Comparison of ENCODE assay signal across 2 cellular contexts in the genomic region with DNA sequence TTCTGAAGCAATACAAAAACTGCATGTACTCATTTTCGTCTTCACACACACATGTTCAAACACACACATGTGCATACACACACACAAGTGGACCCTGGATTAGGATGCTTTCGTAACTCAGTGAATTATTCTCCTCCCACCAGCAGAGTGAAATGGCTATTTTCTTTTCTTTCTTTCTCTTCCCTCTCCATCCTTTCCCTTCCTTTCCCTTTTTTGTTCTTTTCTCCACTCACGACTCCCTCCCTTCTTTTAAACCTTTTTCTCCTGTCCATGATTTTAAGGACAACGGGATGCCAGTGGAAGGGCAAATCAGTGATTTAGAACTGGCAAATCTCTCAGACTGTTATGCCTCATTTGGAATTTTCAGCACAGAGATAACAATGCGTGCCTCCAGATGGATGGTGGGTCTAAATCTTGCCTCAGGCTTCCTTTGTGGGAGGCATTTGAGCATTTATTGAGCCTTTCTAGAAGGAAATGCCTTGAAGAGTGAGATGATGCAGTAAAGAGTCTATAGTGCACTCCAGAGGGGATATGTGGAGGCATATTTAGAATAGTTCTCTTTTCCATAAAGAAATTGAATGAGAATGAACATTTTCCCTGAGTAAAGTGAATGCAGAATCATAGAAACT.
TF ChIP-seq lines count a peak whose summit lies in the region.

No MANE protein-coding gene starts in this region.

TF ChIP-seq in IMR-90, 13 proteins besides CTCF, POLR2A, EP300 and RAD21:
- TF ChIP-seq, protein P1, sequence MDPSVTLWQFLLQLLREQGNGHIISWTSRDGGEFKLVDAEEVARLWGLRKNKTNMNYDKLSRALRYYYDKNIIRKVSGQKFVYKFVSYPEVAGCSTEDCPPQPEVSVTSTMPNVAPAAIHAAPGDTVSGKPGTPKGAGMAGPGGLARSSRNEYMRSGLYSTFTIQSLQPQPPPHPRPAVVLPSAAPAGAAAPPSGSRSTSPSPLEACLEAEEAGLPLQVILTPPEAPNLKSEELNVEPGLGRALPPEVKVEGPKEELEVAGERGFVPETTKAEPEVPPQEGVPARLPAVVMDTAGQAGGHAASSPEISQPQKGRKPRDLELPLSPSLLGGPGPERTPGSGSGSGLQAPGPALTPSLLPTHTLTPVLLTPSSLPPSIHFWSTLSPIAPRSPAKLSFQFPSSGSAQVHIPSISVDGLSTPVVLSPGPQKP (IDR thresholded peaks at IDR 0.05; ENCODE audit: borderline replicate concordance, low read depth, low read length), result no peak
- no peak for TF ChIP-seq FOS (IDR thresholded peaks at IDR 0.05; ENCODE audit: low read depth, low read length)
- no peak for TF ChIP-seq RCOR1 (IDR thresholded peaks at IDR 0.05; ENCODE audit: insufficient replicate concordance, low read length)
- no peak for TF ChIP-seq NFE2L2 (IDR thresholded peaks at IDR 0.05; ENCODE audit: low read depth, low read length)
- TF ChIP-seq MXI1 (IDR thresholded peaks at IDR 0.05; ENCODE audit: borderline replicate concordance, low read depth, low read length), result no peak
- TF ChIP-seq RFX5 (IDR thresholded peaks at IDR 0.05; ENCODE audit: low read depth, low read length), result no peak
- no peak for TF ChIP-seq CEBPB (IDR thresholded peaks at IDR 0.05; ENCODE audit: low read depth, low read length)
- TF ChIP-seq SMC3 (IDR thresholded peaks at IDR 0.05; ENCODE audit: low read depth, low read length), result no peak
- TF ChIP-seq, protein P2, sequence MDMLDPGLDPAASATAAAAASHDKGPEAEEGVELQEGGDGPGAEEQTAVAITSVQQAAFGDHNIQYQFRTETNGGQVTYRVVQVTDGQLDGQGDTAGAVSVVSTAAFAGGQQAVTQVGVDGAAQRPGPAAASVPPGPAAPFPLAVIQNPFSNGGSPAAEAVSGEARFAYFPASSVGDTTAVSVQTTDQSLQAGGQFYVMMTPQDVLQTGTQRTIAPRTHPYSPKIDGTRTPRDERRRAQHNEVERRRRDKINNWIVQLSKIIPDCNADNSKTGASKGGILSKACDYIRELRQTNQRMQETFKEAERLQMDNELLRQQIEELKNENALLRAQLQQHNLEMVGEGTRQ (IDR thresholded peaks at IDR 0.05; ENCODE audit: low read depth, low read length), result no peak
- TF ChIP-seq MAZ (IDR thresholded peaks at IDR 0.05; ENCODE audit: borderline replicate concordance, low read depth, low read length), result no peak
- no peak for TF ChIP-seq BHLHE40 (IDR thresholded peaks at IDR 0.05; ENCODE audit: low read depth, low read length)
- no peak for TF ChIP-seq CHD1 (IDR thresholded peaks at IDR 0.05; ENCODE audit: low read depth, low read length)
- TF ChIP-seq MAFK (IDR thresholded peaks at IDR 0.05; ENCODE audit: low read depth, low read length), result no peak
TF ChIP-seq in IMR-90: peak in this region for 0.

TF ChIP-seq in GM23338, 12 proteins besides CTCF, POLR2A, EP300 and RAD21:
- TF ChIP-seq JUNB (IDR thresholded peaks at IDR 0.05; ENCODE audit: unreplicated experiment), result no peak
TF ChIP-seq in GM23338: peak in this region for 0.
